Comparison of ENCODE assay signal across 8 cellular contexts in genomic region chr14:102088012-102088792, GRCh38. TPM values are rescaled to one million over a fixed set of nuclear protein-coding genes. Genes with fewer than 3 reads are reported as not detected.
DNase-seq lines count a peak whose midpoint lies in the region; ATAC-seq and TF ChIP-seq lines count a peak whose summit lies in the region.

No MANE protein-coding gene starts in this region.

- H3K4me1 Mint-ChIP-seq in activated naive CD8-positive, alpha-beta T cell (ENCODE audit: low read depth): peaks cover 41% of the 10 kb centered on the region

- H3K9ac ChIP-seq in rectal smooth muscle tissue (ENCODE audit: low read length): no peak overlapping the region

- H3K27me3 Mint-ChIP-seq in activated naive CD8-positive, alpha-beta T cell: no peaks in the 10 kb centered on the region

- no peaks in the 10 kb centered on the region for H3K9me3 ChIP-seq in Peyer's patch
- no peaks in the 10 kb centered on the region for H3K9me3 ChIP-seq in heart right ventricle

- intact Hi-C loops in heart right ventricle (cut with DNase I): loop anchor here in 6 of 10 donors (2.0 to 10.0 kb wide), 6 partner anchors 41 to 227 kb away; partner anchors contain the start of genes ZNF839 (in 2 of the 6), DYNC1H1 (in 1 of the 6) and WDR20 (in 1 of the 6)

- H3K9me3 Mint-ChIP-seq in activated naive CD8-positive, alpha-beta T cell (ENCODE audit: low read depth): no peaks in the 10 kb centered on the region

- H3K27ac ChIP-seq in Peyer's patch: peak overlapping the region; percentile 99 to 100 (median 100)
- H3K27ac ChIP-seq in heart right ventricle: peak overlapping the region; percentile 98 to 100 (median 100)
- H3K27ac ChIP-seq in rectal smooth muscle tissue (ENCODE audit: low read depth, low read length): peak overlapping the region; percentile 98

- ATAC-seq in heart right ventricle (peak in 7 of 8 donors; percentile 3 to 62 (median 41)), HG02798 (IDR thresholded peaks at IDR 0.05; ENCODE audit: poor library complexity, unreplicated experiment) (no peak), HG03025 (IDR thresholded peaks at IDR 0.05; ENCODE audit: low FRiP score, unreplicated experiment) (no peak)

- no peak for TF ChIP-seq POLR2A in Peyer's patch (IDR thresholded peaks at IDR 0.05)

- H3K4me1 ChIP-seq in Peyer's patch (peaks cover 0 to 35% (median 11%) of the 10 kb centered on the region in 4 donors), heart right ventricle (peaks cover 5 to 44% (median 40%) of the 10 kb centered on the region in 9 donors), rectal smooth muscle tissue (ENCODE audit: control insufficient read depth, insufficient read depth, low read length) (peaks cover 8% of the 10 kb centered on the region)

- H3K27ac Mint-ChIP-seq in activated naive CD8-positive, alpha-beta T cell: peak overlapping the region; percentile 99

- peaks cover 29% of the 10 kb centered on the region for H3K36me3 Mint-ChIP-seq in activated naive CD8-positive, alpha-beta T cell

- no peaks in the 10 kb centered on the region for H3K27me3 ChIP-seq in Peyer's patch
- H3K27me3 ChIP-seq in heart right ventricle: no peaks in the 10 kb centered on the region
- H3K27me3 ChIP-seq in rectal smooth muscle tissue (ENCODE audit: control insufficient read depth, insufficient read depth, low read length): no peaks in the 10 kb centered on the region

- WGBS in heart right ventricle, 2 donors: 33 to 46% methylated on average over 38 to 39 of the region's 39 CpGs

- TF ChIP-seq CTCF in Peyer's patch (IDR thresholded peaks at IDR 0.05): no peak
- no peak for TF ChIP-seq CTCF in heart right ventricle (IDR thresholded peaks at IDR 0.05)

- H3K4me3 ChIP-seq in GM08714 (ENCODE audit: low read length): peak overlapping the region; percentile 88
- peak overlapping the region; percentile 74 to 100 (median 95) for H3K4me3 ChIP-seq in Peyer's patch
- H3K4me3 ChIP-seq in heart right ventricle: peak overlapping the region; percentile 58 to 99 (median 82)
- H3K4me3 ChIP-seq in rectal smooth muscle tissue (ENCODE audit: low read length): peak overlapping the region; percentile 83

- DNase-seq in Peyer's patch: peak; percentile 59 to 76 (median 62)
- peak; percentile 51 to 52 for DNase-seq in heart right ventricle
- DNase-seq in NCI-H2029 (lab: John Stamatoyannopoulos, UW): no peak

- H3K36me3 ChIP-seq in Peyer's patch (peaks cover 0 to 24% (median 0%) of the 10 kb centered on the region in 3 donors), heart right ventricle (peaks cover 0 to 29% (median 25%) of the 10 kb centered on the region in 9 donors), rectal smooth muscle tissue (ENCODE audit: control insufficient read depth, insufficient read depth, low read length) (peaks cover 3% of the 10 kb centered on the region)

- peak overlapping the region; percentile 94 for H3K4me3 Mint-ChIP-seq in activated naive CD8-positive, alpha-beta T cell

RNA-seq across cellular contexts. Expression of gene HSP90AA1, which starts 1.4 kb away (rescaled TPM):
- total RNA-seq in Peyer's patch (100 to 1,000 TPM; 141 to 550 (median 254) TPM), heart right ventricle (100 to 1,000 TPM; 315 to 501 (median 402) TPM)
- 100 to 1,000 TPM; 525 to 612 TPM for polyA plus RNA-seq in heart right ventricle

RNA-seq across cellular contexts. Expression of gene WDR20, which starts 51.5 kb away (rescaled TPM):
- total RNA-seq in Peyer's patch: 10 to 100 TPM; 27.6 to 36.7 (median 33.6) TPM
- 10 to 100 TPM; 19.0 to 28.0 (median 20.6) TPM for total RNA-seq in heart right ventricle
- polyA plus RNA-seq in heart right ventricle: 10 to 100 TPM; 10.7 to 16.4 TPM

Comparison
In these comparisons a context has a peak if more than half of its experiments do, and no peak if none do; other contexts are left out.
1. ATAC-seq: peak in heart right ventricle (7 of 8); none in HG02798 (single experiment) and HG03025 (single experiment).
2. Peak in every context shown above with its lines, with median percentiles within 50 percentile points of each other: H3K4me3 ChIP-seq and H3K27ac ChIP-seq.